In the genomic region with DNA sequence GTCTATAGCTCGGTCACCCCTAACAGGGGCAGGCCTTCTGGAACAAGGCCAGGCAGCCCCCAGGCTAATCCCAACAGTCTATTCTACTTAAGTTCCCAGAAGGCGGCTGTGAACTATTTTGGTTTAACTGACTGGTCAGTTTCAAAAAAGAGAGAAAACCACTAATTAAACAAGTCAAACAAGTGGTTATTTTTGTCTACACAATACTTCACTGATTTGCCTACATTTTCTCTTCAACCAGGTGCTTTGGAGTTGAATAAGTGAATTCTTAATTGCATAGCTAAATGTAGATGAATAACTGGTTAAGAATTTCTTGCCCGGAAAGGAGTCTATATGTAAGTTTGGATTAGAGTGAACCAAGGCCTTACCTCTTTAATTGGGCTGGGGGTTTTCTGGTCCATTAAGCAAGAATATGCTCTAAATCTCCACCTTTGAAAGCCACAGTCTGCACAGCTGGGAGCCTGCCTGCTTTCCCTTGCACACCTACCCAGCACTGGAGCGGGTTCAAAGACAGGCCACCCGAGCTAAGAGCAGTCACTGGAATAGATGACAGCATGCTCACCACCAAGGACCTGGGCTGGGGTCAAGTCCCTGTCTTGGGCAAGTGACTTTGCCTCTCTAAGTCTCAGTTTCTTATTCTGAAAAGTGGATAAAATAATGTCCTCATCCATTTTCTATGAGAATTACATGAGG, we compare ENCODE assay signal across 1 cellular context.
A peak's percentile ranks its signal among the peaks of the same experiment; 100 is the strongest.
TF ChIP-seq lines count a peak whose summit lies in the region.

No MANE protein-coding gene starts in this region.

TF ChIP-seq in GM12878, 131 proteins besides CTCF, POLR2A, EP300 and RAD21 (continued from another document and continues in another):
- TF ChIP-seq, protein P1, sequence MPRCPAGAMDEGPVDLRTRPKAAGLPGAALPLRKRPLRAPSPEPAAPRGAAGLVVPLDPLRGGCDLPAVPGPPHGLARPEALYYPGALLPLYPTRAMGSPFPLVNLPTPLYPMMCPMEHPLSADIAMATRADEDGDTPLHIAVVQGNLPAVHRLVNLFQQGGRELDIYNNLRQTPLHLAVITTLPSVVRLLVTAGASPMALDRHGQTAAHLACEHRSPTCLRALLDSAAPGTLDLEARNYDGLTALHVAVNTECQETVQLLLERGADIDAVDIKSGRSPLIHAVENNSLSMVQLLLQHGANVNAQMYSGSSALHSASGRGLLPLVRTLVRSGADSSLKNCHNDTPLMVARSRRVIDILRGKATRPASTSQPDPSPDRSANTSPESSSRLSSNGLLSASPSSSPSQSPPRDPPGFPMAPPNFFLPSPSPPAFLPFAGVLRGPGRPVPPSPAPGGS (IDR thresholded peaks at IDR 0.05; ENCODE audit: borderline replicate concordance, insufficient read depth, low read depth, low read length, poor library complexity, severe bottlenecking) = no peak
- TF ChIP-seq SUZ12 (IDR thresholded peaks at IDR 0.05; ENCODE audit: unreplicated experiment) = no peak
- no peak for TF ChIP-seq ZNF207 (IDR thresholded peaks at IDR 0.05; ENCODE audit: borderline replicate concordance)
- no peak for TF ChIP-seq JUNB (IDR thresholded peaks at IDR 0.05)
- TF ChIP-seq BMI1 (IDR thresholded peaks at IDR 0.05; ENCODE audit: borderline replicate concordance) = 0 out of 2 replicates have a peak, but pooled peaks have one; percentile 27
- TF ChIP-seq USF2 (IDR thresholded peaks at IDR 0.05; ENCODE audit: borderline replicate concordance, low read depth, low read length) = no peak
- TF ChIP-seq, protein P2, sequence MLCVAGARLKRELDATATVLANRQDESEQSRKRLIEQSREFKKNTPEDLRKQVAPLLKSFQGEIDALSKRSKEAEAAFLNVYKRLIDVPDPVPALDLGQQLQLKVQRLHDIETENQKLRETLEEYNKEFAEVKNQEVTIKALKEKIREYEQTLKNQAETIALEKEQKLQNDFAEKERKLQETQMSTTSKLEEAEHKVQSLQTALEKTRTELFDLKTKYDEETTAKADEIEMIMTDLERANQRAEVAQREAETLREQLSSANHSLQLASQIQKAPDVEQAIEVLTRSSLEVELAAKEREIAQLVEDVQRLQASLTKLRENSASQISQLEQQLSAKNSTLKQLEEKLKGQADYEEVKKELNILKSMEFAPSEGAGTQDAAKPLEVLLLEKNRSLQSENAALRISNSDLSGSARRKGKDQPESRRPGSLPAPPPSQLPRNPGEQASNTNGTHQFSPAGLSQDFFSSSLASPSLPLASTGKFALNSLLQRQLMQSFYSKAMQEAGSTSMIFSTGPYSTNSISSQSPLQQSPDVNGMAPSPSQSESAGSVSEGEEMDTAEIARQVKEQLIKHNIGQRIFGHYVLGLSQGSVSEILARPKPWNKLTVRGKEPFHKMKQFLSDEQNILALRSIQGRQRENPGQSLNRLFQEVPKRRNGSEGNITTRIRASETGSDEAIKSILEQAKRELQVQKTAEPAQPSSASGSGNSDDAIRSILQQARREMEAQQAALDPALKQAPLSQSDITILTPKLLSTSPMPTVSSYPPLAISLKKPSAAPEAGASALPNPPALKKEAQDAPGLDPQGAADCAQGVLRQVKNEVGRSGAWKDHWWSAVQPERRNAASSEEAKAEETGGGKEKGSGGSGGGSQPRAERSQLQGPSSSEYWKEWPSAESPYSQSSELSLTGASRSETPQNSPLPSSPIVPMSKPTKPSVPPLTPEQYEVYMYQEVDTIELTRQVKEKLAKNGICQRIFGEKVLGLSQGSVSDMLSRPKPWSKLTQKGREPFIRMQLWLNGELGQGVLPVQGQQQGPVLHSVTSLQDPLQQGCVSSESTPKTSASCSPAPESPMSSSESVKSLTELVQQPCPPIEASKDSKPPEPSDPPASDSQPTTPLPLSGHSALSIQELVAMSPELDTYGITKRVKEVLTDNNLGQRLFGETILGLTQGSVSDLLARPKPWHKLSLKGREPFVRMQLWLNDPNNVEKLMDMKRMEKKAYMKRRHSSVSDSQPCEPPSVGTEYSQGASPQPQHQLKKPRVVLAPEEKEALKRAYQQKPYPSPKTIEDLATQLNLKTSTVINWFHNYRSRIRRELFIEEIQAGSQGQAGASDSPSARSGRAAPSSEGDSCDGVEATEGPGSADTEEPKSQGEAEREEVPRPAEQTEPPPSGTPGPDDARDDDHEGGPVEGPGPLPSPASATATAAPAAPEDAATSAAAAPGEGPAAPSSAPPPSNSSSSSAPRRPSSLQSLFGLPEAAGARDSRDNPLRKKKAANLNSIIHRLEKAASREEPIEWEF (IDR thresholded peaks at IDR 0.05; ENCODE audit: insufficient replicate concordance, low read depth, low read length) = no peak
- no peak for TF ChIP-seq GABPA (IDR thresholded peaks at IDR 0.05; ENCODE audit: low read depth)
- no peak for TF ChIP-seq ZBTB33 (IDR thresholded peaks at IDR 0.05)
- TF ChIP-seq USF1 (IDR thresholded peaks at IDR 0.05; ENCODE audit: borderline replicate concordance, extremely low read length, insufficient read depth, low read depth, low read length) = no peak
- no peak for TF ChIP-seq CBX3 (IDR thresholded peaks at IDR 0.05; ENCODE audit: borderline replicate concordance, low read depth)
- TF ChIP-seq SMC3 (IDR thresholded peaks at IDR 0.05; ENCODE audit: borderline replicate concordance, low read length) = no peak
- no peak for TF ChIP-seq POU2F2 (IDR thresholded peaks at IDR 0.05; ENCODE audit: borderline replicate concordance, low read depth, low read length)
- TF ChIP-seq ZNF384 (IDR thresholded peaks at IDR 0.05; ENCODE audit: borderline replicate concordance, low read depth, low read length) = no peak
- no peak for TF ChIP-seq PAX8 (IDR thresholded peaks at IDR 0.05)
- TF ChIP-seq RBBP5 (conservative IDR thresholded peaks at IDR 0.05) = no peak
- TF ChIP-seq POLR2AphosphoS5 (IDR thresholded peaks at IDR 0.05; ENCODE audit: low read length) = no peak
- no peak for TF ChIP-seq LARP7 (IDR thresholded peaks at IDR 0.05)
- TF ChIP-seq BACH1 (IDR thresholded peaks at IDR 0.05; ENCODE audit: borderline replicate concordance) = no peak
- no peak for TF ChIP-seq TCF7 (IDR thresholded peaks at IDR 0.05; ENCODE audit: borderline replicate concordance)
- no peak for TF ChIP-seq SP1 (IDR thresholded peaks at IDR 0.05; ENCODE audit: low read depth, low read length)
- no peak for TF ChIP-seq TCF12 (IDR thresholded peaks at IDR 0.05; ENCODE audit: low read depth, low read length)
- no peak for TF ChIP-seq IRF5 (IDR thresholded peaks at IDR 0.05; ENCODE audit: borderline replicate concordance)
- no peak for TF ChIP-seq NR2C1 (IDR thresholded peaks at IDR 0.05)
- TF ChIP-seq REST (IDR thresholded peaks at IDR 0.05; ENCODE audit: low read depth, low read length) = no peak
- TF ChIP-seq E2F8 (IDR thresholded peaks at IDR 0.05; ENCODE audit: low read depth, partially characterized antibody) = no peak
- TF ChIP-seq BHLHE40 (IDR thresholded peaks at IDR 0.05; ENCODE audit: borderline replicate concordance in 1 of 2, low read depth in 2 of 2, low read length in 1 of 2) = peak in 1 of 2 experiments; percentile 28; a peak in 2 of 4 replicates
- TF ChIP-seq, protein P3, sequence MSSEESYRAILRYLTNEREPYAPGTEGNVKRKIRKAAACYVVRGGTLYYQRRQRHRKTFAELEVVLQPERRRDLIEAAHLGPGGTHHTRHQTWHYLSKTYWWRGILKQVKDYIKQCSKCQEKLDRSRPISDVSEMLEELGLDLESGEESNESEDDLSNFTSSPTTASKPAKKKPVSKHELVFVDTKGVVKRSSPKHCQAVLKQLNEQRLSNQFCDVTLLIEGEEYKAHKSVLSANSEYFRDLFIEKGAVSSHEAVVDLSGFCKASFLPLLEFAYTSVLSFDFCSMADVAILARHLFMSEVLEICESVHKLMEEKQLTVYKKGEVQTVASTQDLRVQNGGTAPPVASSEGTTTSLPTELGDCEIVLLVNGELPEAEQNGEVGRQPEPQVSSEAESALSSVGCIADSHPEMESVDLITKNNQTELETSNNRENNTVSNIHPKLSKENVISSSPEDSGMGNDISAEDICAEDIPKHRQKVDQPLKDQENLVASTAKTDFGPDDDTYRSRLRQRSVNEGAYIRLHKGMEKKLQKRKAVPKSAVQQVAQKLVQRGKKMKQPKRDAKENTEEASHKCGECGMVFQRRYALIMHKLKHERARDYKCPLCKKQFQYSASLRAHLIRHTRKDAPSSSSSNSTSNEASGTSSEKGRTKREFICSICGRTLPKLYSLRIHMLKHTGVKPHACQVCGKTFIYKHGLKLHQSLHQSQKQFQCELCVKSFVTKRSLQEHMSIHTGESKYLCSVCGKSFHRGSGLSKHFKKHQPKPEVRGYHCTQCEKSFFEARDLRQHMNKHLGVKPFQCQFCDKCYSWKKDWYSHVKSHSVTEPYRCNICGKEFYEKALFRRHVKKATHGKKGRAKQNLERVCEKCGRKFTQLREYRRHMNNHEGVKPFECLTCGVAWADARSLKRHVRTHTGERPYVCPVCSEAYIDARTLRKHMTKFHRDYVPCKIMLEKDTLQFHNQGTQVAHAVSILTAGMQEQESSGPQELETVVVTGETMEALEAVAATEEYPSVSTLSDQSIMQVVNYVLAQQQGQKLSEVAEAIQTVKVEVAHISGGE (CRISPR knock-in tag; IDR thresholded peaks at IDR 0.05) = no peak
- no peak for TF ChIP-seq SREBF1 (IDR thresholded peaks at IDR 0.05; ENCODE audit: low read length)
- no peak for TF ChIP-seq SRF (IDR thresholded peaks at IDR 0.05; ENCODE audit: low read depth in 2 of 2, low read length in 2 of 2)
